ENCODE assay signal across 8 cellular contexts in the genomic region with DNA sequence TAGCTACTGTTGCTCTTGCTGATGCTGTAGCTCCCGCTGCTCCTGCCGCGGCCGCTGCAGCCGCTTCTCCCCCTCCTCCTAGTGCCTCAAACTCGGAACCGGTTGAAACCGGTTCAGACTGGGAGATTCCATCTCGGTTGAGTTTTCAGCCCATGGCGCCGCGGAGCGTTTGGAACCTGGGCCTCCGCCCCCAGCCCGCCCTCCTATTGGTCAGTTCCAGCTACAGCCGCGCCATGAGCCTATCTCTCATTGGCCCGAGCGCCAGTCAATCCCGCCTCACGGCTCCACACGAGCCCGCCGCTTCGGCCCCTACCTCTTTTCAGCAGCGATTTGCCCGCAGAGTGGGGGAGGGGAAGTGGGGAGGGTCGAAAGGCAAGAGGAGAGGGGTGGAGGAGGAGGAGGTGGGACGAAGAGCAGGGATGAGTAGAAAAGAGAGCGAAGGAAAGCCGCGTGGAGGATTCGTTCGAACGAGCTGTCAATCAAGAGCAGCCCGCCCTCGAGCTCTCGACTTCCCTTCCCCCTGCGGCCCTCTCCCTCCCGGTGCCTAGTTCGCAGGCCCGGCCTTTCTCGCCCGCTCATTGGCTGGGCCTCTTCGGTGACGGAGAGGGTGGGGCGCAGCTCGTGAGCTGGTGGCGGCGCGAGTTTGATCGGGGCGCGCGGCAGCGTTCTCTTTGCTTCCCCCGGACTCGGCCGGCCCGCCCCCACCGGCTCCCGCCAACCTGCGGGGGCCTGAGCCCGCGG. TPM values are rescaled to one million over a fixed set of nuclear protein-coding genes. Genes with fewer than 3 reads are reported as not detected.
DNase-seq lines count a peak whose midpoint lies in the region; ATAC-seq and TF ChIP-seq lines count a peak whose summit lies in the region.

A gene with protein sequence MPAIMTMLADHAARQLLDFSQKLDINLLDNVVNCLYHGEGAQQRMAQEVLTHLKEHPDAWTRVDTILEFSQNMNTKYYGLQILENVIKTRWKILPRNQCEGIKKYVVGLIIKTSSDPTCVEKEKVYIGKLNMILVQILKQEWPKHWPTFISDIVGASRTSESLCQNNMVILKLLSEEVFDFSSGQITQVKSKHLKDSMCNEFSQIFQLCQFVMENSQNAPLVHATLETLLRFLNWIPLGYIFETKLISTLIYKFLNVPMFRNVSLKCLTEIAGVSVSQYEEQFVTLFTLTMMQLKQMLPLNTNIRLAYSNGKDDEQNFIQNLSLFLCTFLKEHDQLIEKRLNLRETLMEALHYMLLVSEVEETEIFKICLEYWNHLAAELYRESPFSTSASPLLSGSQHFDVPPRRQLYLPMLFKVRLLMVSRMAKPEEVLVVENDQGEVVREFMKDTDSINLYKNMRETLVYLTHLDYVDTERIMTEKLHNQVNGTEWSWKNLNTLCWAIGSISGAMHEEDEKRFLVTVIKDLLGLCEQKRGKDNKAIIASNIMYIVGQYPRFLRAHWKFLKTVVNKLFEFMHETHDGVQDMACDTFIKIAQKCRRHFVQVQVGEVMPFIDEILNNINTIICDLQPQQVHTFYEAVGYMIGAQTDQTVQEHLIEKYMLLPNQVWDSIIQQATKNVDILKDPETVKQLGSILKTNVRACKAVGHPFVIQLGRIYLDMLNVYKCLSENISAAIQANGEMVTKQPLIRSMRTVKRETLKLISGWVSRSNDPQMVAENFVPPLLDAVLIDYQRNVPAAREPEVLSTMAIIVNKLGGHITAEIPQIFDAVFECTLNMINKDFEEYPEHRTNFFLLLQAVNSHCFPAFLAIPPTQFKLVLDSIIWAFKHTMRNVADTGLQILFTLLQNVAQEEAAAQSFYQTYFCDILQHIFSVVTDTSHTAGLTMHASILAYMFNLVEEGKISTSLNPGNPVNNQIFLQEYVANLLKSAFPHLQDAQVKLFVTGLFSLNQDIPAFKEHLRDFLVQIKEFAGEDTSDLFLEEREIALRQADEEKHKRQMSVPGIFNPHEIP (N-terminal part only) (minus strand): TSS at position 178 of the 741 bp plus-strand sequence. CDS start 4,459 bp downstream, outside the sequence.

- peaks cover 22% of the 10 kb centered on the region for H3F3A ChIP-seq in SK-N-SH (replicated peaks; ENCODE audit: insufficient read depth)

- POLR2A ChIA-PET in SK-N-SH (lab: Yijun Ruan, JAX): interaction anchor here (0.7 to 1.2 kb wide), 5 partner anchors 13 to 783 kb away, joined by 3 to 5 read pairs (median 4); a partner anchor contains a TSS

- peaks cover 36% of the 10 kb centered on the region for H4K20me1 ChIP-seq in SK-N-SH (ENCODE audit: insufficient read depth)

- no peak for TF ChIP-seq CTCF in SK-N-SH (IDR thresholded peaks at IDR 0.05)
- TF ChIP-seq CTCF in suprapubic skin (IDR thresholded peaks at IDR 0.05): no peak

- DNase-seq in GM04504 (ENCODE audit: low read depth) (peak; percentile 99), NCI-H1048 (lab: John Stamatoyannopoulos, UW) (peak; percentile 99), SK-N-SH (peak; percentile 96), germinal center (ENCODE audit: low spot score) (peak; percentile 98), nucleus accumbens (lab: John Stamatoyannopoulos, UW) (peak; percentile 90 to 100 (median 100)), suprapubic skin (ENCODE audit: low spot score in 2 of 2) (peak; percentile 100)
- peak; percentile 100 for DNase-seq in activated naive CD4-positive, alpha-beta T cell treated with anti-CD3 and anti-CD28 coated beads, Interleukin-2, amount 50 U/mL, for 16 hours

- WGBS in SK-N-SH (ENCODE audit: low lambda C conversion rate): under 1% methylated on average over 33 of the region's 65 CpGs
- WGBS in suprapubic skin: 0% methylated on average over 57 of the region's 65 CpGs

- H3K4me1 ChIP-seq in SK-N-SH (ENCODE audit: control insufficient read depth in 1 of 2, insufficient read depth in 2 of 2, low read depth in 1 of 2, low read length in 1 of 2): peaks cover 0 to 9% of the 10 kb centered on the region in 2 experiments; a peak in 3 of 4 replicates
- H3K4me1 ChIP-seq in suprapubic skin: peaks cover 26% of the 10 kb centered on the region

- peaks cover 46% of the 10 kb centered on the region for H3K79me2 ChIP-seq in SK-N-SH (ENCODE audit: insufficient read depth)

- H3K9me3 ChIP-seq in SK-N-SH (no peaks in the 10 kb centered on the region), suprapubic skin (no peaks in the 10 kb centered on the region)

- CTCF ChIA-PET in SK-N-SH (lab: Yijun Ruan, JAX): interaction anchor here (0.6 kb wide), 1 partner anchor 15 kb away, joined by 3 read pairs; no protein-coding TSS in a partner anchor

- H3K4me3 ChIP-seq in SK-N-SH (ENCODE audit: low read depth in 2 of 2, low read length in 1 of 2): peak within 1 kb of the TSS; percentile 59 to 98
- peak within 1 kb of the TSS; percentile 70 for H3K4me3 ChIP-seq in suprapubic skin

- H3K4me2 ChIP-seq in SK-N-SH: peak within 1 kb of the TSS; percentile 74

- H3K27ac ChIP-seq in SK-N-SH (ENCODE audit: low read depth in 2 of 2, low read length in 1 of 2) (peak within 1 kb of the TSS; percentile 91 to 96), suprapubic skin (peak within 1 kb of the TSS; percentile 97)

- TF ChIP-seq EP300 in SK-N-SH (IDR thresholded peaks at IDR 0.05; ENCODE audit: borderline replicate concordance in 1 of 2, low read depth in 1 of 2, low read length in 1 of 2): peak in 1 of 2 experiments; percentile 48; a peak in 2 of 4 replicates
- no peak for TF ChIP-seq EP300 in suprapubic skin (IDR thresholded peaks at IDR 0.05)

- H3K27me3 ChIP-seq in SK-N-SH (ENCODE audit: insufficient read depth): no peaks in the 10 kb centered on the region
- no peaks in the 10 kb centered on the region for H3K27me3 ChIP-seq in suprapubic skin

- H2AFZ ChIP-seq in SK-N-SH (ENCODE audit: low read depth): peak within 1 kb of the TSS; percentile 71

- H3K36me3 ChIP-seq in SK-N-SH (replicated peaks in 1 of 2; ENCODE audit: control insufficient read depth in 1 of 2, insufficient read depth in 2 of 2, low read length in 1 of 2): peaks cover 5 to 8% of the 10 kb centered on the region in 2 experiments
- H3K36me3 ChIP-seq in suprapubic skin: no peaks in the 10 kb centered on the region

- no peak for TF ChIP-seq RAD21 in SK-N-SH (IDR thresholded peaks at IDR 0.05; ENCODE audit: low read length)

- peak; percentile 80 to 96 for TF ChIP-seq POLR2A in suprapubic skin (IDR thresholded peaks at IDR 0.05)

- H3K9ac ChIP-seq in SK-N-SH: peak within 1 kb of the TSS; percentile 97

- peak; percentile 83 for ATAC-seq in HG02571 (IDR thresholded peaks at IDR 0.05; ENCODE audit: unreplicated experiment)

- H3K9me2 ChIP-seq in SK-N-SH: no peaks in the 10 kb centered on the region

TF ChIP-seq in SK-N-SH, 30 proteins besides CTCF, POLR2A, EP300 and RAD21 (continues in another document):
- TF ChIP-seq MXI1 (IDR thresholded peaks at IDR 0.05; ENCODE audit: low read depth, low read length) (peak; percentile 31; the same call in 1 of the 2 replicates), YY1 (IDR thresholded peaks at IDR 0.05; ENCODE audit: low read depth) (peak; percentile 73), MEF2A (IDR thresholded peaks at IDR 0.05; ENCODE audit: borderline replicate concordance, low read depth) (no peak), FOXM1 (IDR thresholded peaks at IDR 0.05; ENCODE audit: low read depth) (no peak), NFIC (IDR thresholded peaks at IDR 0.05; ENCODE audit: borderline replicate concordance) (no peak), EZH2phosphoT487 (IDR thresholded peaks at IDR 0.05; ENCODE audit: borderline replicate concordance, low read depth) (no peak), GABPA (IDR thresholded peaks at IDR 0.05; ENCODE audit: low read depth) (peak; percentile 50), ELF1 (IDR thresholded peaks at IDR 0.05) (no peak), POLR2AphosphoS5 (IDR thresholded peaks at IDR 0.05; ENCODE audit: low read depth, low read length) (peak; percentile 97), RFX5 (IDR thresholded peaks at IDR 0.05; ENCODE audit: low read length) (peak; percentile 67; the same call in 1 of the 2 replicates), RXRA (IDR thresholded peaks at IDR 0.05; ENCODE audit: borderline replicate concordance, low read depth) (no peak), RCOR1 (IDR thresholded peaks at IDR 0.05; ENCODE audit: low read length) (no peak; the same call in 1 of the 2 replicates), FOXJ3 (CRISPR knock-in tag; IDR thresholded peaks at IDR 0.05) (no peak), GATA2 (CRISPR knock-in tag; IDR thresholded peaks at IDR 0.05) (peak; percentile 68), JUND (IDR thresholded peaks at IDR 0.05) (no peak)
- TF ChIP-seq, protein P1, sequence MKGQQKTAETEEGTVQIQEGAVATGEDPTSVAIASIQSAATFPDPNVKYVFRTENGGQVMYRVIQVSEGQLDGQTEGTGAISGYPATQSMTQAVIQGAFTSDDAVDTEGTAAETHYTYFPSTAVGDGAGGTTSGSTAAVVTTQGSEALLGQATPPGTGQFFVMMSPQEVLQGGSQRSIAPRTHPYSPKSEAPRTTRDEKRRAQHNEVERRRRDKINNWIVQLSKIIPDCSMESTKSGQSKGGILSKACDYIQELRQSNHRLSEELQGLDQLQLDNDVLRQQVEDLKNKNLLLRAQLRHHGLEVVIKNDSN (IDR thresholded peaks at IDR 0.05; ENCODE audit: borderline replicate concordance, low read depth): no peak
- TF ChIP-seq, protein P2, sequence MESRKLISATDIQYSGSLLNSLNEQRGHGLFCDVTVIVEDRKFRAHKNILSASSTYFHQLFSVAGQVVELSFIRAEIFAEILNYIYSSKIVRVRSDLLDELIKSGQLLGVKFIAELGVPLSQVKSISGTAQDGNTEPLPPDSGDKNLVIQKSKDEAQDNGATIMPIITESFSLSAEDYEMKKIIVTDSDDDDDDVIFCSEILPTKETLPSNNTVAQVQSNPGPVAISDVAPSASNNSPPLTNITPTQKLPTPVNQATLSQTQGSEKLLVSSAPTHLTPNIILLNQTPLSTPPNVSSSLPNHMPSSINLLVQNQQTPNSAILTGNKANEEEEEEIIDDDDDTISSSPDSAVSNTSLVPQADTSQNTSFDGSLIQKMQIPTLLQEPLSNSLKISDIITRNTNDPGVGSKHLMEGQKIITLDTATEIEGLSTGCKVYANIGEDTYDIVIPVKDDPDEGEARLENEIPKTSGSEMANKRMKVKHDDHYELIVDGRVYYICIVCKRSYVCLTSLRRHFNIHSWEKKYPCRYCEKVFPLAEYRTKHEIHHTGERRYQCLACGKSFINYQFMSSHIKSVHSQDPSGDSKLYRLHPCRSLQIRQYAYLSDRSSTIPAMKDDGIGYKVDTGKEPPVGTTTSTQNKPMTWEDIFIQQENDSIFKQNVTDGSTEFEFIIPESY (IDR thresholded peaks at IDR 0.05; ENCODE audit: borderline replicate concordance, low read depth): no peak

RNA-seq across cellular contexts. Expression of the gene that starts here (rescaled TPM):
- polyA plus RNA-seq in SK-N-SH (2012; rRNA removed): 61.0 and 73.3 TPM in 2 replicates
- polyA plus RNA-seq in SK-N-SH (2012; cell fraction: cytosol; rRNA removed): 63.0 and 66.3 TPM in 2 replicates
- 70.3 and 179 TPM in 2 replicates for polyA plus RNA-seq in SK-N-SH (2012; cell fraction: nucleus; rRNA removed)
- 100 to 1,000 TPM in 1 of 4 donors, 10 to 100 TPM in 3; 74.3 to 136 (median 82.7) TPM for total RNA-seq in suprapubic skin

Comparison
In these comparisons a context has a peak if more than half of its experiments do, and no peak if none do; other contexts are left out.
1. Peak in every context shown above with its lines: DNase-seq, ATAC-seq, H3K4me3 ChIP-seq and H3K27ac ChIP-seq.